ENCODE assay signal across 18 cellular contexts in genomic region chr1:8754993-8755392, GRCh38.
DNase-seq lines count a peak whose midpoint lies in the region; ATAC-seq, FAIRE-seq and TF ChIP-seq lines count a peak whose summit lies in the region.
"Had no signal": no experiment of that assay in that cellular context is flagged by ENCODE, and none has a peak within 500 bp of the region (broad histone marks: within the 10 kb centered on the region; RNA-seq: fewer than 3 reads in every experiment).

No MANE protein-coding gene starts in this region.

- H3K9me2 ChIP-seq in neural cell (ENCODE audit: insufficient read depth, low read length) = no peaks in the 10 kb centered on the region

- H3F3A ChIP-seq in neural cell (ENCODE audit: insufficient read depth, low read length, poor library complexity, severe bottlenecking) = peaks cover 14% of the 10 kb centered on the region

- TF ChIP-seq CTCF in GM12878 (IDR thresholded peaks at IDR 0.05 in 2 of 3, conservative IDR thresholded peaks at IDR 0.05 in 1 of 3; ENCODE audit: control insufficient read depth in 2 of 3, extremely low read depth in 1 of 3, insufficient read depth in 1 of 3, low read depth in 3 of 3, low read length in 3 of 3) (no peak), neural cell (IDR thresholded peaks at IDR 0.05; ENCODE audit: poor library complexity, severe bottlenecking) (no peak), omental fat pad (IDR thresholded peaks at IDR 0.05) (no peak)

- H3K4me3 ChIP-seq in H7 (ENCODE audit: insufficient read depth, low read depth, low read length) (no peak overlapping the region), GM12878 (no peak overlapping the region), neural cell (ENCODE audit: low read length) (peak overlapping the region; percentile 58)
- H3K4me3 ChIP-seq: hepatocyte, smooth muscle cell, thoracic aorta had no signal

- no TSS peak for BruUV-seq in GM12878 (replicated peaks; lab: Mats Ljungman, UMichigan)

- H3K79me2 ChIP-seq in GM12878 (ENCODE audit: control insufficient read depth, insufficient read depth, low read length) (peaks cover 5% of the 10 kb centered on the region), neural cell (replicated peaks; ENCODE audit: insufficient read depth, low read length) (peaks cover 64% of the 10 kb centered on the region)

- no peaks in the 10 kb centered on the region; the same call in 2 of the 3 replicates for H3K9me3 ChIP-seq in GM12878 (replicated peaks; ENCODE audit: control insufficient read depth, insufficient read depth, low read length)
- no peaks in the 10 kb centered on the region for H3K9me3 ChIP-seq in neural cell (ENCODE audit: low read length)
- H3K9me3 ChIP-seq: thoracic aorta had no signal

- intact Hi-C loops in GM12878 (cut with micrococcal nuclease; ENCODE audit: unreplicated experiment) = no loop called here

- no peaks in the 10 kb centered on the region for H3K27me3 ChIP-seq in H7 (ENCODE audit: control insufficient read depth, insufficient read depth, low read length)
- H3K27me3 ChIP-seq in GM12878 (replicated peaks in 1 of 2; ENCODE audit: control insufficient read depth in 2 of 2, insufficient read depth in 2 of 2, low read length in 1 of 2) = no peaks in the 10 kb centered on the region
- no peaks in the 10 kb centered on the region for H3K27me3 ChIP-seq in neural cell (ENCODE audit: insufficient read depth, low read depth, low read length)
- H3K27me3 ChIP-seq: hepatocyte had no signal

- CTCF ChIA-PET in GM12878 (lab: Yijun Ruan, JAX) = interaction anchor here (1.0 to 1.6 kb wide), 4 partner anchors 26 to 105 kb away, joined by 3 to 5 read pairs (median 4); no protein-coding TSS in a partner anchor

- TF ChIP-seq EP300 in GM12878 (IDR thresholded peaks at IDR 0.05; ENCODE audit: borderline replicate concordance in 1 of 2, control insufficient read depth in 1 of 2, low read depth in 2 of 2, low read length in 2 of 2) = no peak
- no peak for TF ChIP-seq EP300 in neural cell (conservative IDR thresholded peaks at IDR 0.05; ENCODE audit: poor library complexity, severe bottlenecking)

- H3K36me3 ChIP-seq in H7 (replicated peaks; ENCODE audit: control insufficient read depth, insufficient read depth, low read length) = no peaks in the 10 kb centered on the region
- no peaks in the 10 kb centered on the region for H3K36me3 ChIP-seq in GM12878 (ENCODE audit: control insufficient read depth in 2 of 2, insufficient read depth in 2 of 2, low read length in 1 of 2)
- H3K36me3 ChIP-seq in neural cell (ENCODE audit: insufficient read depth, low read length) = no peaks in the 10 kb centered on the region
- H3K36me3 ChIP-seq: thoracic aorta had no signal

- WGBS in GM12878 (ENCODE audit: insufficient coverage, insufficient replicate concordance, low lambda C conversion rate, missing lambda C conversion rate) = 71% methylated on average over 2 of the region's 2 CpGs

- no peak for FAIRE-seq in GM12878 (lab: Jason Lieb, UNC)

- POLR2A ChIA-PET in GM12878 (lab: Charles Lee) = interaction anchor here (0.5 to 1.5 kb wide), 3 partner anchors 9 to 29 kb away, joined by 3 to 6 read pairs (median 5); no protein-coding TSS in a partner anchor

- in situ Hi-C loops in GM12878 (cut with MboI) = no loop called here

- RAD21 ChIA-PET in GM12878 (lab: Charles Lee; ENCODE audit: unreplicated experiment) = interaction anchor here (1.0 to 1.1 kb wide), 2 partner anchors 27 to 94 kb away, joined by 3 to 4 read pairs; no protein-coding TSS in a partner anchor

- no peak overlapping the region for H3K27ac ChIP-seq in GM12878 (ENCODE audit: control insufficient read depth, insufficient read depth)
- H3K27ac ChIP-seq in neural cell (ENCODE audit: low read length) = peak overlapping the region; percentile 96
- H3K27ac ChIP-seq: hepatocyte, thoracic aorta had no signal

- no peaks in the 10 kb centered on the region; the same call in 1 of the 2 replicates for H3K4me1 ChIP-seq in GM12878 (ENCODE audit: control insufficient read depth, insufficient read depth, low read length)

- DNase-seq in H7 = peak; percentile 25
- peak; percentile 41 for DNase-seq in NCI-H524 treated with DMSO at 0.1 percent for 48 hours (lab: John Stamatoyannopoulos, UW)
- no peak for DNase-seq in GM12878 (ENCODE audit: low read depth, low spot score)
- DNase-seq in omental fat pad (ENCODE audit: low spot score) = no peak
- no peak for DNase-seq in OCI-M2 (lab: John Stamatoyannopoulos, UW; ENCODE audit: unreplicated experiment)
- DNase-seq in T-helper 2 cell = no peak
- DNase-seq in NCI-H1417 treated with DMSO at 0.1 percent for 48 hours (lab: John Stamatoyannopoulos, UW) = no peak
- DNase-seq: activated naive CD8-positive, alpha-beta T cell treated with anti-CD3 and anti-CD28 coated beads, Interleukin-2, amount 10 ng/mL, durations not matched to agents 7 days and 5 days; activated T-cell treated with anti-CD3 and anti-CD28 coated beads, Interleukin-2, amount 50 U/mL, for 48 hours; AML-193; central memory CD4-positive, alpha-beta T cell; effector CD4-positive, alpha-beta T cell; kidney glomerular epithelial cell; OCI-M1 had no signal

- TF ChIP-seq RAD21 in GM12878 (IDR thresholded peaks at IDR 0.05; ENCODE audit: insufficient read depth, low read depth, low read length) (no peak), neural cell (conservative IDR thresholded peaks at IDR 0.05) (no peak)

- ATAC-seq in GM12878 = no peak
- ATAC-seq in omental fat pad (ENCODE audit: low FRiP score) = no peak

- no peaks in the 10 kb centered on the region for H4K20me1 ChIP-seq in GM12878 (ENCODE audit: control insufficient read depth, insufficient read depth)
- H4K20me1 ChIP-seq in neural cell (ENCODE audit: insufficient read depth) = no peaks in the 10 kb centered on the region

- SMC1A ChIA-PET in GM12878 (lab: Charles Lee; ENCODE audit: uncharacterized antibody, unreplicated experiment) = interaction anchor here (0.7 to 1.5 kb wide), 4 partner anchors 9 to 94 kb away, joined by 3 to 8 read pairs (median 4); no protein-coding TSS in a partner anchor

- no peak for TF ChIP-seq POLR2A in GM12878 (IDR thresholded peaks at IDR 0.05; ENCODE audit: low read depth, low read length)

- H3K4me2 ChIP-seq in GM12878 (ENCODE audit: control insufficient read depth, insufficient read depth) (no peak overlapping the region), neural cell (ENCODE audit: low read length) (peak overlapping the region; percentile 77)
- H3K4me2 ChIP-seq: hepatocyte, smooth muscle cell had no signal

- H3K9ac ChIP-seq in GM12878 (ENCODE audit: control insufficient read depth, insufficient read depth, low read length) (no peak overlapping the region), neural cell (ENCODE audit: low read length) (peak overlapping the region; percentile 65)

- H2AFZ ChIP-seq in GM12878 (ENCODE audit: control insufficient read depth, low read depth, low read length) (no peak overlapping the region), neural cell (ENCODE audit: low read depth, low read length) (no peak overlapping the region)
- H2AFZ ChIP-seq: hepatocyte had no signal

TF ChIP-seq in GM12878, 131 proteins besides CTCF, POLR2A, EP300 and RAD21:
- TF ChIP-seq NR2F1 (conservative IDR thresholded peaks at IDR 0.05) (no peak), RUNX3 (IDR thresholded peaks at IDR 0.05; ENCODE audit: low read length) (peak; percentile 17; the same call in 1 of the 2 replicates), RB1 (IDR thresholded peaks at IDR 0.05; ENCODE audit: borderline replicate concordance) (no peak), ATF3 (IDR thresholded peaks at IDR 0.05; ENCODE audit: borderline replicate concordance, extremely low read depth, low read depth, low read length) (no peak)

TF ChIP-seq in neural cell, 6 proteins besides CTCF, POLR2A, EP300 and RAD21:
- TF ChIP-seq MXI1 (conservative IDR thresholded peaks at IDR 0.05; ENCODE audit: poor library complexity, severe bottlenecking) (no peak), POLR2AphosphoS5 (IDR thresholded peaks at IDR 0.05) (no peak), SMC3 (conservative IDR thresholded peaks at IDR 0.05; ENCODE audit: poor library complexity) (no peak), TAF1 (IDR thresholded peaks at IDR 0.05; ENCODE audit: low read depth) (no peak), REST (IDR thresholded peaks at IDR 0.05; ENCODE audit: borderline replicate concordance) (no peak), EZH2 (IDR thresholded peaks at IDR 0.05; ENCODE audit: borderline replicate concordance, insufficient read depth, low read length, poor library complexity, severe bottlenecking) (no peak)

Comparison
In these comparisons a context has a peak if more than half of its experiments do, and no peak if none do; other contexts are left out.
1. DNase-seq: peak in H7 (single experiment) and NCI-H524 treated with DMSO at 0.1 percent for 48 hours (single experiment); none in GM12878 (single experiment), omental fat pad (single experiment), OCI-M2 (single experiment), T-helper 2 cell (0 of 5) and NCI-H1417 treated with DMSO at 0.1 percent for 48 hours (single experiment).